Comparison of ENCODE assay signal across 17 cellular contexts in the genomic region with DNA sequence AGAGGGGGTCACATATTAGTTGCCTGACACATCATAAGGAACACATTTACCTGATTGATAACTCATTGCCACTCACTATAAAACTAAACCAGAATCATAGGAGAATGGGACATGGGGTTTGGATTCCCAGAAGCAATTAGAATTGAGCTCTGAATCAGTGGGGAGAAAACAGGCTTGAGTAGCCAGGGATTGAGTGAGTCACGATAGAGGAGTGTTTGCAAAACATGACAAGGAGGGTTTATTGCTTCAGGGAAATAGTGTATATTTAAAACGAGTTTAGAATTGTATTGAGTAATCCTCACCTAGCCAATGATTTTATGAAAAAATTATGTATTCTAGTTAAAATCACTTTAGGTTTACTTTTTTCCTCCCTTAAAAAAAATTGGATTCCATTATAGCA.
DNase-seq lines count a peak whose midpoint lies in the region; FAIRE-seq and TF ChIP-seq lines count a peak whose summit lies in the region.
"Had no signal": no experiment of that assay in that cellular context is flagged by ENCODE, and none has a peak within 500 bp of the region (broad histone marks: within the 10 kb centered on the region; RNA-seq: fewer than 3 reads in every experiment).

No MANE protein-coding gene starts in this region.

- H3K4me3 ChIP-seq in choroid plexus epithelial cell (ENCODE audit: low read depth, low read length) = no peak overlapping the region
- H3K4me3 ChIP-seq: esophagus muscularis mucosa had no signal

- no peak for FAIRE-seq in D721Med (lab: Jason Lieb, UNC)

- DNase-seq in AG20443 (ENCODE audit: low spot score) (peak; percentile 76), LoVo (ENCODE audit: low spot score) (peak; percentile 75), choroid plexus epithelial cell (ENCODE audit: low read depth) (peak; percentile 56), kidney tubule cell (ENCODE audit: low spot score) (peak; percentile 79), DMS79 (lab: John Stamatoyannopoulos, UW) (no peak), D721Med (ENCODE audit: insufficient read length, low spot score) (no peak)
- no peak for DNase-seq in activated naive CD4-positive, alpha-beta T cell (lab: John Stamatoyannopoulos, UW)
- no peak for DNase-seq in activated T-cell treated with anti-CD3 and anti-CD28 coated beads, Interleukin-2, amount 50 U/mL, for 48 hours
- DNase-seq: activated effector memory CD4-positive, alpha-beta T cell treated with anti-CD3 and anti-CD28 coated beads, Interleukin-2, amount 50 U/mL, for 16 hours; dermis blood vessel endothelial cell; GF-D8; KG1; midbrain; NCI-H1105 treated with DMSO at 0.1 percent for 48 hours; right cardiac atrium; stimulated activated CD4-positive, alpha-beta T cell treated with anti-CD3 and anti-CD28 coated beads, Interleukin-1b, Interleukin-23, amount 100 ng/mL, for 48 hours had no signal

- no peak for TF ChIP-seq CTCF in choroid plexus epithelial cell (conservative IDR thresholded peaks at IDR 0.05; ENCODE audit: low read depth, low read length)
- no peak for TF ChIP-seq CTCF in D721Med (IDR thresholded peaks at IDR 0.05; ENCODE audit: insufficient read depth, missing control alignments)

Comparison
In these comparisons a context has a peak if more than half of its experiments do, and no peak if none do; other contexts are left out.
1. DNase-seq: peak in AG20443 (single experiment), LoVo (single experiment), choroid plexus epithelial cell (single experiment) and kidney tubule cell (single experiment); none in DMS79 (single experiment), D721Med (single experiment), activated naive CD4-positive, alpha-beta T cell (0 of 4) and activated T-cell treated with anti-CD3 and anti-CD28 coated beads, Interleukin-2, amount 50 U/mL, for 48 hours (0 of 2).